Comparison of ENCODE assay signal across 1 cellular context in the genomic region with DNA sequence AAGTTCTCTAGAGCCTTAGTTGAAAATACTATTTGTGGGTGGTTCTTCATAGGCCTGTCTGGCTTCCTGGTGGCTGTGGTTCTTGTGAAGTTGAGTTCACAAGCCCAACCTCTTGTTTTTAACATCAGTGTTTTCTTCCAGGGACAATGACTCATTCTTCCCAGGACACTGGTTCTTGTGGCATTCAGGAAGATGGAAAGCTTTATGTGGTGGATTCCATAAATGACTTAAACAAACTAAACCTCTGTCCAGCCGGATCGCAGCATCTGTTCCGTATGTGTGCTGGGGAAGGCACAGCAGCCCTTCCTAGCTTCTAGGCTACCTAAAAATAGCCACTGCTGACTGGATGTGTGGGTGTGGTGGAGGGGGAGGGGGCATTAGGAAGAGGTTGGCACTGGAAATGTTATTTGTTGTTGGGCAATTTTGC.
TF ChIP-seq lines count a peak whose summit lies in the region.

No MANE protein-coding gene starts in this region.

TF ChIP-seq in K562, 482 proteins besides CTCF, POLR2A, EP300 and RAD21 (continued from another document):
- TF ChIP-seq MLLT1 (IDR thresholded peaks at IDR 0.05) (0 out of 4 replicates have a peak, but pooled peaks of 1 of the 2 experiments have one; percentile 8), MEF2D (tag; conservative IDR thresholded peaks at IDR 0.05; ENCODE audit: low read depth) (peak; percentile 95), ZNF165 (CRISPR knock-in tag; IDR thresholded peaks at IDR 0.05; ENCODE audit: borderline replicate concordance) (no peak), TRIM25 (IDR thresholded peaks at IDR 0.05; ENCODE audit: borderline replicate concordance) (no peak), FOSL1 (tag; conservative IDR thresholded peaks at IDR 0.05) (peak; percentile 84), YBX1 (IDR thresholded peaks at IDR 0.05) (no peak), DPF2 (IDR thresholded peaks at IDR 0.05) (0 out of 2 replicates have a peak, but pooled peaks have one; percentile 14), MEF2A (IDR thresholded peaks at IDR 0.05; ENCODE audit: control insufficient read depth, low read depth, low read length) (peak; percentile 93), NFE2 (IDR thresholded peaks at IDR 0.05; ENCODE audit: low read depth) (no peak), FOXJ2 (tag; IDR thresholded peaks at IDR 0.05) (peak; percentile 74), TRIM28 (IDR thresholded peaks at IDR 0.05) (no peak), SMARCB1 (IDR thresholded peaks at IDR 0.05; ENCODE audit: insufficient read length, low read depth) (no peak), NCOA1 (IDR thresholded peaks at IDR 0.05; ENCODE audit: low read depth) (no peak), EGR1 (conservative IDR thresholded peaks at IDR 0.05) (peak; percentile 88), JUN (IDR thresholded peaks at IDR 0.05; ENCODE audit: borderline replicate concordance, low read depth, low read length) (0 out of 2 replicates have a peak, but pooled peaks have one; percentile 38), JUN (CRISPR knock-in tag; IDR thresholded peaks at IDR 0.05; ENCODE audit: borderline replicate concordance) (no peak), PHF20 (IDR thresholded peaks at IDR 0.05; ENCODE audit: partially characterized antibody) (no peak)
- TF ChIP-seq, protein P1, sequence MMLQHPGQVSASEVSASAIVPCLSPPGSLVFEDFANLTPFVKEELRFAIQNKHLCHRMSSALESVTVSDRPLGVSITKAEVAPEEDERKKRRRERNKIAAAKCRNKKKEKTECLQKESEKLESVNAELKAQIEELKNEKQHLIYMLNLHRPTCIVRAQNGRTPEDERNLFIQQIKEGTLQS (IDR thresholded peaks at IDR 0.05): peak; percentile 62
- TF ChIP-seq, protein P1 (CRISPR knock-in tag; conservative IDR thresholded peaks at IDR 0.05): no peak
